1 cellular context compared by ENCODE assay signal in the genomic region with DNA sequence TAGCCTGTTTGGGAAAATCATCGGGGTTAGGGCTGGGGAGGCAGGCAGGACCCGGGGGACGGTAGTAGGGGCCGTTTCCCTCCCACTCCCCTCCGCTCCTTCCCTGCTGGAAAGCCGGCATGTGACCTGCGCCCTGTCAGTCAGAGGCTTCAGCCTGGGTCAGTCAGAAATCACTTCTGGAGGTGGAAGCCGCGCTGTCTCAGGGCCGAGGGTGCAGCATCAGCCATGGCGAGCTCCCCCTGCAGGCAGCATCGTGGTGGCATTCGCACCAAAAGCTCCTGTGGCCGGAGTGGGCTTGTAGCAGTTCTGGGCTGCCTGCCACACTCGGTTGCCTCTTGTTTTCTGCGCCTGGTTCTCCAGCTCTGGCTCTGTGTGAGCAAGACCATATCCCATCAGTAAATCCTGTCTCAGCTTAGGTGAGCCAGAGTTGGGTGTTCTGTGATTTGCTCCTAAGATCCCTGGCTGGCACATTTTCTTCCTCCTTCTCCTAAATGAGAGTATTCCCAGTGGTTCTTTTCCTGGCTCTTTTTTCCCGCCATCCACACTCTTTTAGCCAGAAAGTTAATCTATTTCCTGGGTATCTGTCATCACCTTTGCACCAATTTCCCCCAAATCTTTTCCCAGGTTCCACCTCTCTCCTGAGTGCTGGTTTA.
A peak's percentile ranks its signal among the peaks of the same experiment; 100 is the strongest.
TF ChIP-seq lines count a peak whose summit lies in the region.

No MANE protein-coding gene starts in this region.

TF ChIP-seq in HepG2, 621 proteins besides CTCF, POLR2A, EP300 and RAD21 (continued from another document):
- TF ChIP-seq, protein P1, sequence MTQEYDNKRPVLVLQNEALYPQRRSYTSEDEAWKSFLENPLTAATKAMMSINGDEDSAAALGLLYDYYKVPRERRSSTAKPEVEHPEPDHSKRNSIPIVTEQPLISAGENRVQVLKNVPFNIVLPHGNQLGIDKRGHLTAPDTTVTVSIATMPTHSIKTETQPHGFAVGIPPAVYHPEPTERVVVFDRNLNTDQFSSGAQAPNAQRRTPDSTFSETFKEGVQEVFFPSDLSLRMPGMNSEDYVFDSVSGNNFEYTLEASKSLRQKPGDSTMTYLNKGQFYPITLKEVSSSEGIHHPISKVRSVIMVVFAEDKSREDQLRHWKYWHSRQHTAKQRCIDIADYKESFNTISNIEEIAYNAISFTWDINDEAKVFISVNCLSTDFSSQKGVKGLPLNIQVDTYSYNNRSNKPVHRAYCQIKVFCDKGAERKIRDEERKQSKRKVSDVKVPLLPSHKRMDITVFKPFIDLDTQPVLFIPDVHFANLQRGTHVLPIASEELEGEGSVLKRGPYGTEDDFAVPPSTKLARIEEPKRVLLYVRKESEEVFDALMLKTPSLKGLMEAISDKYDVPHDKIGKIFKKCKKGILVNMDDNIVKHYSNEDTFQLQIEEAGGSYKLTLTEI (CRISPR knock-in tag; conservative IDR thresholded peaks at IDR 0.05), result no peak
- TF ChIP-seq AGO2 (optimal IDR thresholded peaks at IDR 0.05; ENCODE audit: low read depth, low read length), result no peak
- peak; percentile 90 for TF ChIP-seq TEAD3 (CRISPR knock-in tag; optimal IDR thresholded peaks at IDR 0.05; ENCODE audit: borderline replicate concordance)
- TF ChIP-seq ZFP36L1 (CRISPR knock-in tag; IDR thresholded peaks at IDR 0.05), result no peak
- TF ChIP-seq, protein P2, sequence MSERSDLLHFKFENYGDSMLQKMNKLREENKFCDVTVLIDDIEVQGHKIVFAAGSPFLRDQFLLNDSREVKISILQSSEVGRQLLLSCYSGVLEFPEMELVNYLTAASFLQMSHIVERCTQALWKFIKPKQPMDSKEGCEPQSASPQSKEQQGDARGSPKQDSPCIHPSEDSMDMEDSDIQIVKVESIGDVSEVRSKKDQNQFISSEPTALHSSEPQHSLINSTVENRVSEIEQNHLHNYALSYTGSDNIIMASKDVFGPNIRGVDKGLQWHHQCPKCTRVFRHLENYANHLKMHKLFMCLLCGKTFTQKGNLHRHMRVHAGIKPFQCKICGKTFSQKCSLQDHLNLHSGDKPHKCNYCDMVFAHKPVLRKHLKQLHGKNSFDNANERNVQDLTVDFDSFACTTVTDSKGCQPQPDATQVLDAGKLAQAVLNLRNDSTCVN (CRISPR knock-in tag; IDR thresholded peaks at IDR 0.05; ENCODE audit: borderline replicate concordance), result 0 out of 2 replicates have a peak, but pooled peaks have one; percentile 52
- TF ChIP-seq KAT2B (IDR thresholded peaks at IDR 0.05; ENCODE audit: borderline replicate concordance, low read depth, low read length), result no peak
- TF ChIP-seq KMT2B (CRISPR knock-in tag; IDR thresholded peaks at IDR 0.05), result no peak
- TF ChIP-seq, protein P3, sequence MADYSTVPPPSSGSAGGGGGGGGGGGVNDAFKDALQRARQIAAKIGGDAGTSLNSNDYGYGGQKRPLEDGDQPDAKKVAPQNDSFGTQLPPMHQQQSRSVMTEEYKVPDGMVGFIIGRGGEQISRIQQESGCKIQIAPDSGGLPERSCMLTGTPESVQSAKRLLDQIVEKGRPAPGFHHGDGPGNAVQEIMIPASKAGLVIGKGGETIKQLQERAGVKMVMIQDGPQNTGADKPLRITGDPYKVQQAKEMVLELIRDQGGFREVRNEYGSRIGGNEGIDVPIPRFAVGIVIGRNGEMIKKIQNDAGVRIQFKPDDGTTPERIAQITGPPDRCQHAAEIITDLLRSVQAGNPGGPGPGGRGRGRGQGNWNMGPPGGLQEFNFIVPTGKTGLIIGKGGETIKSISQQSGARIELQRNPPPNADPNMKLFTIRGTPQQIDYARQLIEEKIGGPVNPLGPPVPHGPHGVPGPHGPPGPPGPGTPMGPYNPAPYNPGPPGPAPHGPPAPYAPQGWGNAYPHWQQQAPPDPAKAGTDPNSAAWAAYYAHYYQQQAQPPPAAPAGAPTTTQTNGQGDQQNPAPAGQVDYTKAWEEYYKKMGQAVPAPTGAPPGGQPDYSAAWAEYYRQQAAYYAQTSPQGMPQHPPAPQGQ (CRISPR knock-in tag; IDR thresholded peaks at IDR 0.05; ENCODE audit: borderline replicate concordance), result no peak
- 0 out of 2 replicates have a peak, but pooled peaks have one; percentile 39 for TF ChIP-seq RBAK (CRISPR knock-in tag; IDR thresholded peaks at IDR 0.05)
- no peak for TF ChIP-seq ZNF850 (CRISPR knock-in tag; conservative IDR thresholded peaks at IDR 0.05)
- no peak for TF ChIP-seq GTF2F1 (IDR thresholded peaks at IDR 0.05; ENCODE audit: low read length)
- TF ChIP-seq NPAS2 (CRISPR knock-in tag; IDR thresholded peaks at IDR 0.05; ENCODE audit: borderline replicate concordance), result no peak
- 0 out of 2 replicates have a peak, but pooled peaks have one; percentile 39 for TF ChIP-seq ELF3 (CRISPR knock-in tag; IDR thresholded peaks at IDR 0.05)
- 0 out of 2 replicates have a peak, but pooled peaks have one; percentile 37 for TF ChIP-seq ZNF724P (CRISPR knock-in tag; IDR thresholded peaks at IDR 0.05; ENCODE audit: borderline replicate concordance)
- peak; percentile 38; the same call in 1 of the 2 replicates for TF ChIP-seq FOXA3 (CRISPR knock-in tag; IDR thresholded peaks at IDR 0.05)
- no peak for TF ChIP-seq IRX3 (CRISPR knock-in tag; IDR thresholded peaks at IDR 0.05; ENCODE audit: borderline replicate concordance, low read depth)
- TF ChIP-seq ZNF282 (IDR thresholded peaks at IDR 0.05; ENCODE audit: partially characterized antibody), result no peak
- no peak for TF ChIP-seq MAFG (CRISPR knock-in tag; IDR thresholded peaks at IDR 0.05)
- TF ChIP-seq, protein P4, sequence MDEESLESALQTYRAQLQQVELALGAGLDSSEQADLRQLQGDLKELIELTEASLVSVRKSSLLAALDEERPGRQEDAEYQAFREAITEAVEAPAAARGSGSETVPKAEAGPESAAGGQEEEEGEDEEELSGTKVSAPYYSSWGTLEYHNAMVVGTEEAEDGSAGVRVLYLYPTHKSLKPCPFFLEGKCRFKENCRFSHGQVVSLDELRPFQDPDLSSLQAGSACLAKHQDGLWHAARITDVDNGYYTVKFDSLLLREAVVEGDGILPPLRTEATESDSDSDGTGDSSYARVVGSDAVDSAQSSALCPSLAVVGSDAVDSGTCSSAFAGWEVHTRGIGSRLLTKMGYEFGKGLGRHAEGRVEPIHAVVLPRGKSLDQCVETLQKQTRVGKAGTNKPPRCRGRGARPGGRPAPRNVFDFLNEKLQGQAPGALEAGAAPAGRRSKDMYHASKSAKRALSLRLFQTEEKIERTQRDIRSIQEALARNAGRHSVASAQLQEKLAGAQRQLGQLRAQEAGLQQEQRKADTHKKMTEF (CRISPR knock-in tag; IDR thresholded peaks at IDR 0.05), result peak; percentile 49; the same call in 1 of the 2 replicates
- TF ChIP-seq STAG1 (CRISPR knock-in tag; IDR thresholded peaks at IDR 0.05), result peak; percentile 87
- TF ChIP-seq ZSCAN20 (CRISPR knock-in tag; IDR thresholded peaks at IDR 0.05; ENCODE audit: borderline replicate concordance), result no peak
- TF ChIP-seq HES4 (CRISPR knock-in tag; IDR thresholded peaks at IDR 0.05; ENCODE audit: borderline replicate concordance), result no peak
- TF ChIP-seq ZNF788 (CRISPR knock-in tag; IDR thresholded peaks at IDR 0.05; ENCODE audit: borderline replicate concordance), result peak; percentile 76; the same call in 1 of the 2 replicates
- TF ChIP-seq, protein P5, sequence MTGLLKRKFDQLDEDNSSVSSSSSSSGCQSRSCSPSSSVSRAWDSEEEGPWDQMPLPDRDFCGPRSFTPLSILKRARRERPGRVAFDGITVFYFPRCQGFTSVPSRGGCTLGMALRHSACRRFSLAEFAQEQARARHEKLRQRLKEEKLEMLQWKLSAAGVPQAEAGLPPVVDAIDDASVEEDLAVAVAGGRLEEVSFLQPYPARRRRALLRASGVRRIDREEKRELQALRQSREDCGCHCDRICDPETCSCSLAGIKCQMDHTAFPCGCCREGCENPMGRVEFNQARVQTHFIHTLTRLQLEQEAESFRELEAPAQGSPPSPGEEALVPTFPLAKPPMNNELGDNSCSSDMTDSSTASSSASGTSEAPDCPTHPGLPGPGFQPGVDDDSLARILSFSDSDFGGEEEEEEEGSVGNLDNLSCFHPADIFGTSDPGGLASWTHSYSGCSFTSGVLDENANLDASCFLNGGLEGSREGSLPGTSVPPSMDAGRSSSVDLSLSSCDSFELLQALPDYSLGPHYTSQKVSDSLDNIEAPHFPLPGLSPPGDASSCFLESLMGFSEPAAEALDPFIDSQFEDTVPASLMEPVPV (CRISPR knock-in tag; IDR thresholded peaks at IDR 0.05), result no peak
- 0 out of 2 replicates have a peak, but pooled peaks have one; percentile 46 for TF ChIP-seq WIZ (CRISPR knock-in tag; IDR thresholded peaks at IDR 0.05)
- peak; percentile 75 for TF ChIP-seq YY1 (IDR thresholded peaks at IDR 0.05; ENCODE audit: insufficient read depth, insufficient replicate concordance, low read depth, low read length)
- no peak for TF ChIP-seq ZNF124 (CRISPR knock-in tag; IDR thresholded peaks at IDR 0.05)
- 0 out of 2 replicates have a peak, but pooled peaks have one; percentile 34 for TF ChIP-seq ZSCAN9 (CRISPR knock-in tag; IDR thresholded peaks at IDR 0.05; ENCODE audit: borderline replicate concordance)
TF ChIP-seq in HepG2: peak in this region for 122.
